1 cellular context compared by ENCODE assay signal in the genomic region with DNA sequence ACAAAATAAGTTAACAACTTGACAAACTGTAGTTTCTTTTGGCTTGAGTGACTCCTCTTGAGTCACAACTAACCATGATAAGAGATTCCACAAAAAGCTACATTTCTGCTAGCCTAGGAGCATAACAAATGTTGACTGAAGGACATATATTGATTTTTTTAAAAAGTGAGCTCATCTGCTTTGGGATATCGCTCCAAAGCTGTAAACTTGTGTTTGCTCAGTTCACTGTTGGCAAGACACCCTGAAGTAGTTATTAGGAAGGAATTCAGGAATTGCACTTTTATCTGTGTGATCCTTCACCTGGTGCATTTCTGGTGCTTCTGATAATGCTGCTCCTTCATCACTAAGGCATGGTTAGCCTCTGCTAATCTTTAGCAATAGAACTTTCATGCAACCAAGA.
TF ChIP-seq lines count a peak whose summit lies in the region.

No MANE protein-coding gene starts in this region.

TF ChIP-seq in HepG2, 621 proteins besides CTCF, POLR2A, EP300 and RAD21:
- TF ChIP-seq, protein P1, sequence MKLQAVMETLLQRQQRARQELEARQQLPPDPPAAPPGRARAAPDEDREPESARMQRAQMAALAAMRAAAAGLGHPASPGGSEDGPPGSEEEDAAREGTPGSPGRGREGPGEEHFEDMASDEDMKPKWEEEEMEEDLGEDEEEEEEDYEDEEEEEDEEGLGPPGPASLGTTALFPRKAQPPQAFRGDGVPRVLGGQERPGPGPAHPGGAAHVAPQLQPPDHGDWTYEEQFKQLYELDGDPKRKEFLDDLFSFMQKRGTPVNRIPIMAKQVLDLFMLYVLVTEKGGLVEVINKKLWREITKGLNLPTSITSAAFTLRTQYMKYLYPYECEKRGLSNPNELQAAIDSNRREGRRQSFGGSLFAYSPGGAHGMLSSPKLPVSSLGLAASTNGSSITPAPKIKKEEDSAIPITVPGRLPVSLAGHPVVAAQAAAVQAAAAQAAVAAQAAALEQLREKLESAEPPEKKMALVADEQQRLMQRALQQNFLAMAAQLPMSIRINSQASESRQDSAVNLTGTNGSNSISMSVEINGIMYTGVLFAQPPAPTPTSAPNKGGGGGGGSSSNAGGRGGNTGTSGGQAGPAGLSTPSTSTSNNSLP (IDR thresholded peaks at IDR 0.05; ENCODE audit: low read depth, low read length): 0 out of 2 replicates have a peak, but pooled peaks have one; percentile 38
- TF ChIP-seq GATAD2A (CRISPR knock-in tag; IDR thresholded peaks at IDR 0.05) (0 out of 2 replicates have a peak, but pooled peaks have one; percentile 25), ONECUT2 (CRISPR knock-in tag; IDR thresholded peaks at IDR 0.05) (peak; percentile 83), NBN (conservative IDR thresholded peaks at IDR 0.05) (no peak), ZNF24 (IDR thresholded peaks at IDR 0.05) (no peak), FOXP1 (IDR thresholded peaks at IDR 0.05) (no peak), FOXP1 (CRISPR knock-in tag; IDR thresholded peaks at IDR 0.05) (peak; percentile 32; the same call in 1 of the 2 replicates), TBX2 (CRISPR knock-in tag; IDR thresholded peaks at IDR 0.05; ENCODE audit: borderline replicate concordance) (no peak), ASH2L (IDR thresholded peaks at IDR 0.05; ENCODE audit: insufficient read length, low read depth, low read length) (no peak)
- TF ChIP-seq, protein P2, sequence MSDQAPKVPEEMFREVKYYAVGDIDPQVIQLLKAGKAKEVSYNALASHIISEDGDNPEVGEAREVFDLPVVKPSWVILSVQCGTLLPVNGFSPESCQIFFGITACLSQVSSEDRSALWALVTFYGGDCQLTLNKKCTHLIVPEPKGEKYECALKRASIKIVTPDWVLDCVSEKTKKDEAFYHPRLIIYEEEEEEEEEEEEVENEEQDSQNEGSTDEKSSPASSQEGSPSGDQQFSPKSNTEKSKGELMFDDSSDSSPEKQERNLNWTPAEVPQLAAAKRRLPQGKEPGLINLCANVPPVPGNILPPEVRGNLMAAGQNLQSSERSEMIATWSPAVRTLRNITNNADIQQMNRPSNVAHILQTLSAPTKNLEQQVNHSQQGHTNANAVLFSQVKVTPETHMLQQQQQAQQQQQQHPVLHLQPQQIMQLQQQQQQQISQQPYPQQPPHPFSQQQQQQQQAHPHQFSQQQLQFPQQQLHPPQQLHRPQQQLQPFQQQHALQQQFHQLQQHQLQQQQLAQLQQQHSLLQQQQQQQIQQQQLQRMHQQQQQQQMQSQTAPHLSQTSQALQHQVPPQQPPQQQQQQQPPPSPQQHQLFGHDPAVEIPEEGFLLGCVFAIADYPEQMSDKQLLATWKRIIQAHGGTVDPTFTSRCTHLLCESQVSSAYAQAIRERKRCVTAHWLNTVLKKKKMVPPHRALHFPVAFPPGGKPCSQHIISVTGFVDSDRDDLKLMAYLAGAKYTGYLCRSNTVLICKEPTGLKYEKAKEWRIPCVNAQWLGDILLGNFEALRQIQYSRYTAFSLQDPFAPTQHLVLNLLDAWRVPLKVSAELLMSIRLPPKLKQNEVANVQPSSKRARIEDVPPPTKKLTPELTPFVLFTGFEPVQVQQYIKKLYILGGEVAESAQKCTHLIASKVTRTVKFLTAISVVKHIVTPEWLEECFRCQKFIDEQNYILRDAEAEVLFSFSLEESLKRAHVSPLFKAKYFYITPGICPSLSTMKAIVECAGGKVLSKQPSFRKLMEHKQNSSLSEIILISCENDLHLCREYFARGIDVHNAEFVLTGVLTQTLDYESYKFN (CRISPR knock-in tag; conservative IDR thresholded peaks at IDR 0.05): 0 out of 2 replicates have a peak, but pooled peaks have one; percentile 29
- TF ChIP-seq, protein P3, sequence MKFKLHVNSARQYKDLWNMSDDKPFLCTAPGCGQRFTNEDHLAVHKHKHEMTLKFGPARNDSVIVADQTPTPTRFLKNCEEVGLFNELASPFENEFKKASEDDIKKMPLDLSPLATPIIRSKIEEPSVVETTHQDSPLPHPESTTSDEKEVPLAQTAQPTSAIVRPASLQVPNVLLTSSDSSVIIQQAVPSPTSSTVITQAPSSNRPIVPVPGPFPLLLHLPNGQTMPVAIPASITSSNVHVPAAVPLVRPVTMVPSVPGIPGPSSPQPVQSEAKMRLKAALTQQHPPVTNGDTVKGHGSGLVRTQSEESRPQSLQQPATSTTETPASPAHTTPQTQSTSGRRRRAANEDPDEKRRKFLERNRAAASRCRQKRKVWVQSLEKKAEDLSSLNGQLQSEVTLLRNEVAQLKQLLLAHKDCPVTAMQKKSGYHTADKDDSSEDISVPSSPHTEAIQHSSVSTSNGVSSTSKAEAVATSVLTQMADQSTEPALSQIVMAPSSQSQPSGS (CRISPR knock-in tag; IDR thresholded peaks at IDR 0.05): peak; percentile 31; the same call in 1 of the 2 replicates
- TF ChIP-seq, protein P4, sequence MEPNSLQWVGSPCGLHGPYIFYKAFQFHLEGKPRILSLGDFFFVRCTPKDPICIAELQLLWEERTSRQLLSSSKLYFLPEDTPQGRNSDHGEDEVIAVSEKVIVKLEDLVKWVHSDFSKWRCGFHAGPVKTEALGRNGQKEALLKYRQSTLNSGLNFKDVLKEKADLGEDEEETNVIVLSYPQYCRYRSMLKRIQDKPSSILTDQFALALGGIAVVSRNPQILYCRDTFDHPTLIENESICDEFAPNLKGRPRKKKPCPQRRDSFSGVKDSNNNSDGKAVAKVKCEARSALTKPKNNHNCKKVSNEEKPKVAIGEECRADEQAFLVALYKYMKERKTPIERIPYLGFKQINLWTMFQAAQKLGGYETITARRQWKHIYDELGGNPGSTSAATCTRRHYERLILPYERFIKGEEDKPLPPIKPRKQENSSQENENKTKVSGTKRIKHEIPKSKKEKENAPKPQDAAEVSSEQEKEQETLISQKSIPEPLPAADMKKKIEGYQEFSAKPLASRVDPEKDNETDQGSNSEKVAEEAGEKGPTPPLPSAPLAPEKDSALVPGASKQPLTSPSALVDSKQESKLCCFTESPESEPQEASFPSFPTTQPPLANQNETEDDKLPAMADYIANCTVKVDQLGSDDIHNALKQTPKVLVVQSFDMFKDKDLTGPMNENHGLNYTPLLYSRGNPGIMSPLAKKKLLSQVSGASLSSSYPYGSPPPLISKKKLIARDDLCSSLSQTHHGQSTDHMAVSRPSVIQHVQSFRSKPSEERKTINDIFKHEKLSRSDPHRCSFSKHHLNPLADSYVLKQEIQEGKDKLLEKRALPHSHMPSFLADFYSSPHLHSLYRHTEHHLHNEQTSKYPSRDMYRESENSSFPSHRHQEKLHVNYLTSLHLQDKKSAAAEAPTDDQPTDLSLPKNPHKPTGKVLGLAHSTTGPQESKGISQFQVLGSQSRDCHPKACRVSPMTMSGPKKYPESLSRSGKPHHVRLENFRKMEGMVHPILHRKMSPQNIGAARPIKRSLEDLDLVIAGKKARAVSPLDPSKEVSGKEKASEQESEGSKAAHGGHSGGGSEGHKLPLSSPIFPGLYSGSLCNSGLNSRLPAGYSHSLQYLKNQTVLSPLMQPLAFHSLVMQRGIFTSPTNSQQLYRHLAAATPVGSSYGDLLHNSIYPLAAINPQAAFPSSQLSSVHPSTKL (CRISPR knock-in tag; IDR thresholded peaks at IDR 0.05): peak; percentile 13; the same call in 1 of the 2 replicates
- TF ChIP-seq, protein P5, sequence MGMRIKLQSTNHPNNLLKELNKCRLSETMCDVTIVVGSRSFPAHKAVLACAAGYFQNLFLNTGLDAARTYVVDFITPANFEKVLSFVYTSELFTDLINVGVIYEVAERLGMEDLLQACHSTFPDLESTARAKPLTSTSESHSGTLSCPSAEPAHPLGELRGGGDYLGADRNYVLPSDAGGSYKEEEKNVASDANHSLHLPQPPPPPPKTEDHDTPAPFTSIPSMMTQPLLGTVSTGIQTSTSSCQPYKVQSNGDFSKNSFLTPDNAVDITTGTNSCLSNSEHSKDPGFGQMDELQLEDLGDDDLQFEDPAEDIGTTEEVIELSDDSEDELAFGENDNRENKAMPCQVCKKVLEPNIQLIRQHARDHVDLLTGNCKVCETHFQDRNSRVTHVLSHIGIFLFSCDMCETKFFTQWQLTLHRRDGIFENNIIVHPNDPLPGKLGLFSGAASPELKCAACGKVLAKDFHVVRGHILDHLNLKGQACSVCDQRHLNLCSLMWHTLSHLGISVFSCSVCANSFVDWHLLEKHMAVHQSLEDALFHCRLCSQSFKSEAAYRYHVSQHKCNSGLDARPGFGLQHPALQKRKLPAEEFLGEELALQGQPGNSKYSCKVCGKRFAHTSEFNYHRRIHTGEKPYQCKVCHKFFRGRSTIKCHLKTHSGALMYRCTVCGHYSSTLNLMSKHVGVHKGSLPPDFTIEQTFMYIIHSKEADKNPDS (CRISPR knock-in tag; IDR thresholded peaks at IDR 0.05): no peak
